Comparison of ENCODE assay signal across 8 cellular contexts in the genomic region with DNA sequence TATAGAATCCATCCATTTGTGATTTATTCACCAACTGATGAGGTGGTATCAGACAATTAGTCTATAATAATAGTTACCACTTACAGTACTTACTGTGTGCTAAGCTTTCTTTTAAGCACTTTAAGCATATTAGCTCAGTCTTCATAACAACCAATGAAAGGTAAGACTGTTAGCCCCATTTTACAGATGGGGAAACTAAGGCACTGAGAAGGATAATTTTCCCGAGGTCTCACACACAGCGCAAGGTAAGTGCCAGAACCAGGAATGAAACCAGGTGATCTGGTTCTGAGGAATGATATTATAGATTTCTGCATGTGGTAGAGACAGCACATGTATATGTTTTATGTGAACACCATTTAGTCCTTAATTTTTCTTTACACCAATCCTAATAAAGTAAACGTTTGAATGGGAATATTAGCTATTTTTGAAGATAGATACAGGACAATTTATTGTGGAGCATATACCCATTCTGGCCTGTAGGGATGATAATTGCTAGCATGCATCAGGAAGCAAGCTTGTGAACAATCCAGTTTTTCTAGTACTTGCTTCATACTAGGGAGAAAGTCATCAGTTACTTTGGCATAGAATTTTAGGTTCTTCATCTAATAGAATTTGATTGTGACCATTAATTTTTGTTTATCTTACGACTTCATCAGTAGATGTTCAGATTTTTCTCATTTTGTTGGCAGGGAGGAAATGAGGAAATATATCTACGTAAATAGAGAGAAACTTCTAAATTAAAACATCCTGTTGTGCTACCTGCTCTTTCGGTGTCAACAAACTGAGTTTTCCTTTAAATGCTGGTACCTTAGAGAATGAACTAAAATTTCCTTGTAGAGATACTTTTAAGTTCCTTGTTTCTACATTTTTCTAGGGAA. TPM values are rescaled to one million over a fixed set of nuclear protein-coding genes. Genes with fewer than 3 reads are reported as not detected.
DNase-seq lines count a peak whose midpoint lies in the region; ATAC-seq and TF ChIP-seq lines count a peak whose summit lies in the region.

No MANE protein-coding gene starts in this region.

- H4K20me1 ChIP-seq in Loucy (ENCODE audit: insufficient read depth, low read length, poor library complexity, severe bottlenecking) = peaks cover 74% of the 10 kb centered on the region

- no peaks in the 10 kb centered on the region for H3F3A ChIP-seq in Loucy (ENCODE audit: low read depth)

- peak overlapping the region; percentile 96 for H3K9ac ChIP-seq in Loucy (ENCODE audit: low read depth, low read length, poor library complexity, severe bottlenecking)

- H3K4me1 ChIP-seq in Caco-2 (peaks cover 34% of the 10 kb centered on the region), Loucy (ENCODE audit: insufficient read depth, low read length, poor library complexity, severe bottlenecking) (peaks cover 61% of the 10 kb centered on the region), SJCRH30 (peaks cover 9% of the 10 kb centered on the region)

- H2AFZ ChIP-seq in Loucy (ENCODE audit: low read length) = no peak overlapping the region

- intact Hi-C loops in Caco-2 (cut with micrococcal nuclease; ENCODE audit: unreplicated experiment) = loop anchor here (1.0 to 10.0 kb wide), 3 partner anchors 23 to 674 kb away; partner anchors contain the start of genes OSER1 and SERINC3

- H3K36me3 ChIP-seq in Caco-2 (ENCODE audit: control insufficient read depth, insufficient read depth, low read length) = peaks cover 1% of the 10 kb centered on the region; the same call in 1 of the 2 replicates
- H3K36me3 ChIP-seq in Loucy (ENCODE audit: insufficient read depth, low read length) = peaks cover 6% of the 10 kb centered on the region; the same call in 1 of the 2 replicates
- peaks cover 38% of the 10 kb centered on the region for H3K36me3 ChIP-seq in SJCRH30

- no peak overlapping the region for H3K27ac Mint-ChIP-seq in Caco-2 (ENCODE audit: unreplicated experiment)
- H3K27ac Mint-ChIP-seq in nephron progenitor cell = no peak overlapping the region

- H3K9me2 ChIP-seq in Loucy (replicated peaks; ENCODE audit: low read depth, low read length) = no peaks in the 10 kb centered on the region

- no TSS peak for BruUV-seq in Caco-2 (replicated peaks; lab: Mats Ljungman, UMichigan)

- H3K4me3 ChIP-seq in Caco-2 (ENCODE audit: low read depth, low read length) (no peak overlapping the region), Loucy (ENCODE audit: low read length, poor library complexity, severe bottlenecking) (peak overlapping the region; percentile 81), SJCRH30 (no peak overlapping the region)

- TF ChIP-seq CTCF in Caco-2 (IDR thresholded peaks at IDR 0.05; ENCODE audit: insufficient read depth in 1 of 2, low read depth in 1 of 2, low read length in 1 of 2, severe bottlenecking in 1 of 2, unreplicated experiment in 1 of 2) (peak; percentile 39 to 73), Loucy (conservative IDR thresholded peaks at IDR 0.05; ENCODE audit: low read length) (peak; percentile 58), nephron progenitor cell (IDR thresholded peaks at IDR 0.05) (peak; percentile 14)

- peaks cover 79% of the 10 kb centered on the region for H3K79me2 ChIP-seq in Loucy (ENCODE audit: insufficient read depth, low read length)

- DNase-seq in Caco-2 = peak in 1 of 2 experiments; percentile 63
- peak; percentile 17 for DNase-seq in central memory CD4-positive, alpha-beta T cell
- DNase-seq in nephron progenitor cell = no peak
- DNase-seq in SJCRH30 = no peak

- no peak for ATAC-seq in HG03460 (IDR thresholded peaks at IDR 0.05; ENCODE audit: unreplicated experiment)
- no peak for ATAC-seq in GM18858 (IDR thresholded peaks at IDR 0.05; ENCODE audit: unreplicated experiment)
- no peak for ATAC-seq in HG03442 (IDR thresholded peaks at IDR 0.05; ENCODE audit: unreplicated experiment)

- H3K4me1 Mint-ChIP-seq in Caco-2 (ENCODE audit: low read depth, unreplicated experiment) (peaks cover 34% of the 10 kb centered on the region), nephron progenitor cell (peaks cover 47% of the 10 kb centered on the region)

- H3K4me3 Mint-ChIP-seq in Caco-2 (ENCODE audit: unreplicated experiment) (peak overlapping the region; percentile 29), nephron progenitor cell (no peak overlapping the region)

- H3K36me3 Mint-ChIP-seq in Caco-2 (ENCODE audit: insufficient read depth, unreplicated experiment) (peaks cover 54% of the 10 kb centered on the region), nephron progenitor cell (ENCODE audit: low read depth) (peaks cover 17% of the 10 kb centered on the region)

- no peaks in the 10 kb centered on the region for H3K9me3 ChIP-seq in Caco-2
- H3K9me3 ChIP-seq in Loucy (ENCODE audit: insufficient read depth, low read depth, low read length) = no peaks in the 10 kb centered on the region
- H3K9me3 ChIP-seq in SJCRH30 (replicated peaks) = no peaks in the 10 kb centered on the region

- peak overlapping the region; percentile 92 for H3K4me2 ChIP-seq in Loucy (ENCODE audit: low read depth, low read length, poor library complexity, severe bottlenecking)

- H3K27me3 Mint-ChIP-seq in Caco-2 (ENCODE audit: insufficient read depth, unreplicated experiment) (no peaks in the 10 kb centered on the region), nephron progenitor cell (ENCODE audit: low read depth, poor library complexity) (peaks cover 3% of the 10 kb centered on the region)

- CTCF ChIA-PET in Caco-2 (lab: Charles Lee) = interaction anchor here (0.6 to 1.6 kb wide), 6 partner anchors 8 to 205 kb away, joined by 3 to 16 read pairs (median 6); partner anchors contain the start of genes PABPC1L and TOMM34

- no peak overlapping the region for H3K27ac ChIP-seq in SJCRH30

- H3K9me3 Mint-ChIP-seq in Caco-2 (ENCODE audit: unreplicated experiment) = no peaks in the 10 kb centered on the region
- H3K9me3 Mint-ChIP-seq in nephron progenitor cell = no peaks in the 10 kb centered on the region

- no peaks in the 10 kb centered on the region for H3K27me3 ChIP-seq in Caco-2 (replicated peaks; ENCODE audit: control insufficient read depth, insufficient read depth, low read length)
- no peaks in the 10 kb centered on the region for H3K27me3 ChIP-seq in Loucy (ENCODE audit: insufficient read depth, low read length, poor library complexity, severe bottlenecking)
- no peaks in the 10 kb centered on the region for H3K27me3 ChIP-seq in SJCRH30

- POLR2A ChIA-PET in Caco-2 (lab: Charles Lee) = interaction anchor here (1.1 to 1.4 kb wide), 3 partner anchors 21 to 203 kb away, joined by 3 to 4 read pairs (median 3); partner anchors contain the start of genes PABPC1L and TOMM34

RNA-seq across cellular contexts. Expression of gene YWHAB, which starts 3.0 kb away (rescaled TPM):
- 522 and 539 TPM in 2 replicates for total RNA-seq in Caco-2 (2022)
- total RNA-seq in SJCRH30 (2014; rRNA removed; shearing (Covaris generic)) = 144 and 151 TPM in 2 replicates

RNA-seq across cellular contexts. Expression of gene PABPC1L, which starts 21.4 kb away (rescaled TPM):
- 242 and 255 TPM in 2 replicates for total RNA-seq in Caco-2 (2022)
- total RNA-seq in SJCRH30 (2014; rRNA removed; shearing (Covaris generic)) = 9.3 and 15.9 TPM in 2 replicates

Comparison
In these comparisons a context has a peak if more than half of its experiments do, and no peak if none do; other contexts are left out.
1. RNA of gene PABPC1L, which starts 21.4 kb away (total RNA-seq): 242 to 255 TPM in Caco-2; 9.3 to 15.9 TPM in SJCRH30; every median in the first group is over 10 times any median in the second.
2. Peak in every context shown above with its lines, with median percentiles within 50 percentile points of each other: CTCF ChIP-seq.